Comparison of ENCODE assay signal across 21 cellular contexts in the genomic region with DNA sequence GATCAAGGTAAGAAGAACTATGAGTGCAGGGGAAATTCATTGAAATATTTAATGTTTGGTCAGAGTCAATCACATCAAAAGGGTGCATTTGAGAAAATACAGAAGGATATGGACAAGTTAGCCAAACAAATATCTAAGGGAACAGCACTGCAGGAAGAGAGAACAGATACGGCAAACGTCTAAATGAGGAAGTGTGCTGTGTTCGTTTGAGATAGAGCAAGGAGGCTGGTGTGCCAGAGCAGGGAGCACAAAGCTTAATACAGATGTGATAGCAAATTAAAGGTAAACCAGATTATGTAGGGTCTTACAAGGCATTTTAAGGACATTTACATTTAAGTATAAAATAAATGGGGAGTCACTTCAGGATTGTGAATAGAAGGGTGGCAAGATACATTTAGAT.
"Had no signal": no experiment of that assay in that cellular context is flagged by ENCODE, and none has a peak within 500 bp of the region (broad histone marks: within the 10 kb centered on the region; RNA-seq: fewer than 3 reads in every experiment).

No MANE protein-coding gene starts in this region.

- H3K4me1 ChIP-seq: gastroesophageal sphincter, right lobe of liver, tibial nerve, vagina had no signal

- H3K4me2 ChIP-seq: smooth muscle cell had no signal

- H3K27me3 ChIP-seq: gastroesophageal sphincter, right lobe of liver, tibial nerve, vagina had no signal

- H3K4me1 Mint-ChIP-seq: activated naive CD4-positive, alpha-beta T cell treated with anti-CD3 and anti-CD28 coated beads, Interleukin-2, amount 50 U/mL, for 24 hours had no signal

- H3K36me3 Mint-ChIP-seq: activated naive CD4-positive, alpha-beta T cell treated with anti-CD3 and anti-CD28 coated beads, Interleukin-2, amount 50 U/mL, for 24 hours had no signal

- H3K9me3 ChIP-seq: gastroesophageal sphincter, tibial nerve, vagina had no signal

- H3K4me3 Mint-ChIP-seq: activated B cell treated with CpG ODN at 0.5 μM for 24 hours; activated CD8-positive, alpha-beta T cell treated with anti-CD3 and anti-CD28 coated beads for 36 hours; activated naive CD4-positive, alpha-beta T cell treated with anti-CD3 and anti-CD28 coated beads, Interleukin-2, amount 50 U/mL, for 24 hours; natural killer cell treated with Interleukin-12 subunit alpha and Interleukin-12 subunit beta and Interleukin-15 and Interleukin-18, amount 100 ng/mL, for 72 hours had no signal

- DNase-seq: activated B cell treated with CpG ODN at 0.5 μM for 24 hours; activated CD4-positive, alpha-beta T cell treated with anti-CD3 and anti-CD28 coated beads for 48 hours; activated CD8-positive, alpha-beta T cell treated with anti-CD3 and anti-CD28 coated beads for 36 hours; activated effector memory CD4-positive, alpha-beta T cell treated with anti-CD3 and anti-CD28 coated beads, Interleukin-2, amount 50 U/mL, for 16 hours; activated T-cell treated with anti-CD3 and anti-CD28 coated beads, Interleukin-2, amount 50 U/mL, for 48 hours; dorsolateral prefrontal cortex; erythroblast; nucleus accumbens; right lobe of liver; stimulated activated CD4-positive, alpha-beta T cell treated with anti-CD3 and anti-CD28 coated beads, Interleukin-4, amount 100 ng/mL, for 4 hours; stimulated activated CD8-positive, alpha-beta memory T cell treated with anti-CD3 and anti-CD28 coated beads, Interleukin-4, amount 100 ng/mL, for 48 hours; stimulated activated naive CD4-positive, alpha-beta T cell treated with Interleukin-2 at 50 U/mL for 16 hours; substantia nigra; T-helper 9 cell had no signal

- H3K36me3 ChIP-seq: gastroesophageal sphincter, right lobe of liver, tibial nerve, vagina had no signal

- H3K27me3 Mint-ChIP-seq: activated B cell treated with CpG ODN at 0.5 μM for 24 hours; activated CD8-positive, alpha-beta T cell treated with anti-CD3 and anti-CD28 coated beads for 36 hours; activated naive CD4-positive, alpha-beta T cell treated with anti-CD3 and anti-CD28 coated beads, Interleukin-2, amount 50 U/mL, for 24 hours; natural killer cell treated with Interleukin-12 subunit alpha and Interleukin-12 subunit beta and Interleukin-15 and Interleukin-18, amount 100 ng/mL, for 72 hours had no signal

- ATAC-seq: activated CD8-positive, alpha-beta T cell treated with anti-CD3 and anti-CD28 coated beads for 36 hours; gastroesophageal sphincter; left lobe of liver; natural killer cell treated with Interleukin-12 subunit alpha and Interleukin-12 subunit beta and Interleukin-15 and Interleukin-18, amount 100 ng/mL, for 72 hours; right lobe of liver had no signal

- H3K4me3 ChIP-seq: dorsolateral prefrontal cortex, gastroesophageal sphincter, right lobe of liver, smooth muscle cell, tibial nerve, vagina had no signal

- H3K27ac Mint-ChIP-seq: activated B cell treated with CpG ODN at 0.5 μM for 24 hours; activated CD8-positive, alpha-beta T cell treated with anti-CD3 and anti-CD28 coated beads for 36 hours; natural killer cell treated with Interleukin-12 subunit alpha and Interleukin-12 subunit beta and Interleukin-15 and Interleukin-18, amount 100 ng/mL, for 72 hours had no signal

- H3K27ac ChIP-seq: dorsolateral prefrontal cortex, gastroesophageal sphincter, right lobe of liver, tibial nerve, vagina had no signal
